ENCODE assay signal across 8 cellular contexts in the genomic region with DNA sequence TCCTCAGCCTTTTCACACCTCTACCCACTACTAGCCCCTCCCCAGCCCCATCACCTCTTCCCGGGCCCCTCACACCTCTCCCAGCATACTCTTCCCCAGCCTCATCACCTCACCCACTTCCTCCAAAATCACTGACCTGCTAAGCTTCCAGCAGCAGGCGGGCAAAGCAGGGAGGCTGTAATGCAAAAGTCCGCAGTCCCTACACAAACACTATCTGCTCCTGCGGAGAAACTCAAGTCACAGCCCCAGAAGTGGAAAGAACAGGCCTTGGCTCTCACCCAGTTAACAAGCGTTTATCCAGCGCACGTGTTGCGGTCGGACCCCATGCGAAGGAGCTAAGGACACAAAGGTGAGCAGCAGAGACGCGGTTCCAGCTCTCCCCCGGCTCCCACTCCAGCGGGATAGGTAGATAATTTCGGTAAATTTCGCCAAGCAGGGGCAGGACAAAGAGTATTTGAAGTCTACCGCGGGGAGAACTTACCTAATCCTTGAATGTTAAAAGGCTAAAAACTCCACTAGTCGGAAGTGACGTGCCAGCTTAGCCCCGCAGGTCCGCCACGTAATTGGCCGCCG.
DNase-seq lines count a peak whose midpoint lies in the region; ATAC-seq and TF ChIP-seq lines count a peak whose summit lies in the region.

No MANE protein-coding gene starts in this region.

- H3K9me3 ChIP-seq in adipocyte (ENCODE audit: control insufficient read depth, low read length) (no peaks in the 10 kb centered on the region), iPS-20b (ENCODE audit: insufficient read depth, low read depth, low read length) (no peaks in the 10 kb centered on the region)

- DNase-seq in COR-L47 (lab: John Stamatoyannopoulos, UW) (peak; percentile 45), HuH-7.5 (ENCODE audit: low spot score) (peak; percentile 12), RWPE1 (ENCODE audit: low spot score) (no peak), adipocyte (ENCODE audit: low read depth) (no peak), smooth muscle cell of the brain vasculature (ENCODE audit: low read depth, low spot score) (peak; percentile 32), medulla oblongata (ENCODE audit: extremely low spot score) (no peak)

- H3K4me3 ChIP-seq in adipocyte (ENCODE audit: low read length) (peak overlapping the region; percentile 98), iPS-20b (ENCODE audit: low read length) (peak overlapping the region; percentile 99)

- H3K27ac ChIP-seq in RWPE1: peak overlapping the region; percentile 94
- peak overlapping the region; percentile 99 for H3K27ac ChIP-seq in iPS-20b (ENCODE audit: low read length)

- H3K9ac ChIP-seq in adipocyte (ENCODE audit: low read length) (peak overlapping the region; percentile 95), iPS-20b (ENCODE audit: low read depth, low read length) (peak overlapping the region; percentile 99)

- CTCF ChIA-PET in RWPE1 (lab: Yijun Ruan, JAX): interaction anchor here (0.6 kb wide), 2 partner anchors 107 to 152 kb away, joined by 3 to 6 read pairs; no protein-coding TSS in a partner anchor

- peaks cover 17% of the 10 kb centered on the region for H3K36me3 ChIP-seq in adipocyte (ENCODE audit: control insufficient read depth, insufficient read depth, low read length, severe bottlenecking)
- H3K36me3 ChIP-seq in iPS-20b (ENCODE audit: insufficient read depth, low read depth, low read length): peaks cover 22% of the 10 kb centered on the region

- POLR2A ChIA-PET in RWPE1 (lab: Yijun Ruan, JAX; ENCODE audit: low non-redundant PET): interaction anchor here (0.7 to 1.0 kb wide), 2 partner anchors 11 to 166 kb away, joined by 3 read pairs; no protein-coding TSS in a partner anchor

- peak; percentile 39 for ATAC-seq in GM21515 (IDR thresholded peaks at IDR 0.05; ENCODE audit: unreplicated experiment)

- H3K4me1 ChIP-seq in adipocyte (ENCODE audit: control insufficient read depth, insufficient read depth, low read length): peaks cover 50% of the 10 kb centered on the region
- H3K4me1 ChIP-seq in iPS-20b (ENCODE audit: insufficient read depth, low read length): peaks cover 27% of the 10 kb centered on the region

- no peak for TF ChIP-seq CTCF in RWPE1 (conservative IDR thresholded peaks at IDR 0.05; ENCODE audit: low read depth)

- H3K27me3 ChIP-seq in adipocyte (replicated peaks; ENCODE audit: control insufficient read depth, insufficient read depth, low read length) (no peaks in the 10 kb centered on the region), iPS-20b (ENCODE audit: insufficient read depth, low read length) (no peaks in the 10 kb centered on the region)

Comparison
In these comparisons a context has a peak if more than half of its experiments do, and no peak if none do; other contexts are left out.
1. DNase-seq: peak in COR-L47 (single experiment), HuH-7.5 (single experiment) and smooth muscle cell of the brain vasculature (single experiment); none in RWPE1 (single experiment), adipocyte (single experiment) and medulla oblongata (single experiment).